17 cellular contexts compared by ENCODE assay signal in the genomic region with DNA sequence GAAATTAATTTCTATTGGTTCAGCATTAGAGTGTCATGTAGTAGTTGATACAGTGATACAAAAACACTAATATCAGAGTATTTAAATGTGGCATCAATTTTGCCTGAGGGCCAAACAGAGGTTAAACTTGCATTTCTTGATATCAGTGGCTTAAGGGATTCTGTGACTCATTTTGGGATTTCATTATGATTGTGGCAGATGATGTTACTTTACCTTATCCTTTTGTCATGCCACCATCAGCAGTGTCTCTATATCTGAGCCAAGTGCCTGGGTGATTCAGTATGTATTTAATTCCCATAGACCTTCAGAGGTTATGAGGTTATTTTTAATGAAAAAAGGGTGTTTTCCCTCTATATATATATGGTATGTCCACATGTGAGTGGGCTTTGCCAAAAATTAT.
DNase-seq lines count a peak whose midpoint lies in the region; ATAC-seq and TF ChIP-seq lines count a peak whose summit lies in the region.
"Had no signal": no experiment of that assay in that cellular context is flagged by ENCODE, and none has a peak within 500 bp of the region (broad histone marks: within the 10 kb centered on the region; RNA-seq: fewer than 3 reads in every experiment).

No MANE protein-coding gene starts in this region.

- H3K4me3 ChIP-seq in epithelial cell of esophagus (ENCODE audit: low read length): no peak overlapping the region
- H3K4me3 ChIP-seq: smooth muscle cell had no signal

- POLR2A ChIA-PET in GM10248 (lab: Yijun Ruan, JAX): no interaction called here

- no peaks in the 10 kb centered on the region for H3K4me1 Mint-ChIP-seq in nephron progenitor cell

- H3K4me3 Mint-ChIP-seq in nephron progenitor cell: no peak overlapping the region

- H3K27ac Mint-ChIP-seq in activated naive CD4-positive, alpha-beta T cell treated with anti-CD3 and anti-CD28 coated beads, Interleukin-2, amount 50 U/mL, for 72 hours: no peak overlapping the region
- no peak overlapping the region for H3K27ac Mint-ChIP-seq in nephron progenitor cell
- H3K27ac Mint-ChIP-seq: activated T-helper 2 cell treated with anti-CD3 and anti-CD28 coated beads, Interferon-gamma antibody, Interleukin-2, Interleukin-4, amounts not matched to agents 10 μg/mL and 5 μg/mL and 100 μg/mL, durations not matched to agents 14 hours and 24 hours and 36 hours had no signal

- CTCF ChIA-PET in GM10248 (lab: Yijun Ruan, JAX): no interaction called here

- no peaks in the 10 kb centered on the region for H3K36me3 Mint-ChIP-seq in activated naive CD4-positive, alpha-beta T cell treated with anti-CD3 and anti-CD28 coated beads, Interleukin-2, amount 50 U/mL, for 72 hours
- H3K36me3 Mint-ChIP-seq in nephron progenitor cell (ENCODE audit: low read depth): no peaks in the 10 kb centered on the region

- peak; percentile 53 to 67 for ATAC-seq in activated naive CD4-positive, alpha-beta T cell treated with anti-CD3 and anti-CD28 coated beads, Interleukin-2, amount 50 U/mL, for 72 hours
- ATAC-seq in GM21737 (IDR thresholded peaks at IDR 0.05; ENCODE audit: unreplicated experiment) (peak; percentile 55), HG03280 (IDR thresholded peaks at IDR 0.05; ENCODE audit: unreplicated experiment) (peak; percentile 52)
- ATAC-seq: HCT116, left ventricle myocardium superior had no signal

- no peak for DNase-seq in activated naive CD4-positive, alpha-beta T cell treated with anti-CD3 and anti-CD28 coated beads, Interleukin-2, amount 50 U/mL, for 72 hours (ENCODE audit: low spot score in 2 of 2)
- no peak for DNase-seq in activated naive CD4-positive, alpha-beta T cell (lab: John Stamatoyannopoulos, UW)
- DNase-seq in epithelial cell of esophagus (ENCODE audit: low read depth) (peak; percentile 48), NCI-H2171 (lab: John Stamatoyannopoulos, UW) (no peak), GM10248 (ENCODE audit: extremely low spot score) (no peak), nephron progenitor cell (no peak)
- DNase-seq: anterior cingulate cortex; DND-41; left ventricle myocardium superior; NCI-H2171 treated with DMSO at 0.1 percent for 48 hours; RPMI8226; stimulated activated naive CD4-positive, alpha-beta T cell treated with Interleukin-2 at 50 U/mL for 16 hours had no signal

- peaks cover 9 to 10% of the 10 kb centered on the region in 2 donors for H3K9me3 Mint-ChIP-seq in activated naive CD4-positive, alpha-beta T cell treated with anti-CD3 and anti-CD28 coated beads, Interleukin-2, amount 50 U/mL, for 72 hours
- H3K9me3 Mint-ChIP-seq in nephron progenitor cell: peaks cover 3% of the 10 kb centered on the region

- no peaks in the 10 kb centered on the region for H3K27me3 Mint-ChIP-seq in nephron progenitor cell (ENCODE audit: low read depth, poor library complexity)

- TF ChIP-seq CTCF in epithelial cell of esophagus (IDR thresholded peaks at IDR 0.05; ENCODE audit: insufficient read depth, low read depth, low read length, missing control alignments) (no peak), GM10248 (IDR thresholded peaks at IDR 0.05; ENCODE audit: control extremely low read depth, extremely low read depth, low read depth, missing control alignments) (no peak), nephron progenitor cell (IDR thresholded peaks at IDR 0.05) (no peak)
